1 cellular context compared by ENCODE assay signal in the genomic region with DNA sequence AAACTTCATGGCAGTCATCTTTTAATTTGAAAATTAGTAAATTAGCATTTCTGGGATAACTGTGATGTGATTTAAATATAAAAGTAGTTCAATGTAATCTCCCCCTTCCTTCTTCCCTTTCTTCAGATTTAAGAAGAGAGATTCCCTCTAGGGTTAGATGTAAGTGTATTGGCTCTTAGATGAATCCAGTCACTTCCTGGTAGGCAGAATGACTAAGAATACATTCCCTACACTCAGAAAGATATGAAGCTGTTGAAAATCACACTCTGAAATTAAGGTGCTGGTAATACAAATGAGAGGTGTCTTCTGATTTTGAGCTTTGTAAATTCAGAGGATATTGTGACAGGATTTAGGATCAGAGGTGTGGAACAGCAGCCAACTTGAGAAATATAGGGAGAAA.
TF ChIP-seq lines count a peak whose summit lies in the region.

No MANE protein-coding gene starts in this region.

TF ChIP-seq in H1, 55 proteins besides CTCF, POLR2A, EP300 and RAD21 (continued from another document):
- TF ChIP-seq, protein P1, sequence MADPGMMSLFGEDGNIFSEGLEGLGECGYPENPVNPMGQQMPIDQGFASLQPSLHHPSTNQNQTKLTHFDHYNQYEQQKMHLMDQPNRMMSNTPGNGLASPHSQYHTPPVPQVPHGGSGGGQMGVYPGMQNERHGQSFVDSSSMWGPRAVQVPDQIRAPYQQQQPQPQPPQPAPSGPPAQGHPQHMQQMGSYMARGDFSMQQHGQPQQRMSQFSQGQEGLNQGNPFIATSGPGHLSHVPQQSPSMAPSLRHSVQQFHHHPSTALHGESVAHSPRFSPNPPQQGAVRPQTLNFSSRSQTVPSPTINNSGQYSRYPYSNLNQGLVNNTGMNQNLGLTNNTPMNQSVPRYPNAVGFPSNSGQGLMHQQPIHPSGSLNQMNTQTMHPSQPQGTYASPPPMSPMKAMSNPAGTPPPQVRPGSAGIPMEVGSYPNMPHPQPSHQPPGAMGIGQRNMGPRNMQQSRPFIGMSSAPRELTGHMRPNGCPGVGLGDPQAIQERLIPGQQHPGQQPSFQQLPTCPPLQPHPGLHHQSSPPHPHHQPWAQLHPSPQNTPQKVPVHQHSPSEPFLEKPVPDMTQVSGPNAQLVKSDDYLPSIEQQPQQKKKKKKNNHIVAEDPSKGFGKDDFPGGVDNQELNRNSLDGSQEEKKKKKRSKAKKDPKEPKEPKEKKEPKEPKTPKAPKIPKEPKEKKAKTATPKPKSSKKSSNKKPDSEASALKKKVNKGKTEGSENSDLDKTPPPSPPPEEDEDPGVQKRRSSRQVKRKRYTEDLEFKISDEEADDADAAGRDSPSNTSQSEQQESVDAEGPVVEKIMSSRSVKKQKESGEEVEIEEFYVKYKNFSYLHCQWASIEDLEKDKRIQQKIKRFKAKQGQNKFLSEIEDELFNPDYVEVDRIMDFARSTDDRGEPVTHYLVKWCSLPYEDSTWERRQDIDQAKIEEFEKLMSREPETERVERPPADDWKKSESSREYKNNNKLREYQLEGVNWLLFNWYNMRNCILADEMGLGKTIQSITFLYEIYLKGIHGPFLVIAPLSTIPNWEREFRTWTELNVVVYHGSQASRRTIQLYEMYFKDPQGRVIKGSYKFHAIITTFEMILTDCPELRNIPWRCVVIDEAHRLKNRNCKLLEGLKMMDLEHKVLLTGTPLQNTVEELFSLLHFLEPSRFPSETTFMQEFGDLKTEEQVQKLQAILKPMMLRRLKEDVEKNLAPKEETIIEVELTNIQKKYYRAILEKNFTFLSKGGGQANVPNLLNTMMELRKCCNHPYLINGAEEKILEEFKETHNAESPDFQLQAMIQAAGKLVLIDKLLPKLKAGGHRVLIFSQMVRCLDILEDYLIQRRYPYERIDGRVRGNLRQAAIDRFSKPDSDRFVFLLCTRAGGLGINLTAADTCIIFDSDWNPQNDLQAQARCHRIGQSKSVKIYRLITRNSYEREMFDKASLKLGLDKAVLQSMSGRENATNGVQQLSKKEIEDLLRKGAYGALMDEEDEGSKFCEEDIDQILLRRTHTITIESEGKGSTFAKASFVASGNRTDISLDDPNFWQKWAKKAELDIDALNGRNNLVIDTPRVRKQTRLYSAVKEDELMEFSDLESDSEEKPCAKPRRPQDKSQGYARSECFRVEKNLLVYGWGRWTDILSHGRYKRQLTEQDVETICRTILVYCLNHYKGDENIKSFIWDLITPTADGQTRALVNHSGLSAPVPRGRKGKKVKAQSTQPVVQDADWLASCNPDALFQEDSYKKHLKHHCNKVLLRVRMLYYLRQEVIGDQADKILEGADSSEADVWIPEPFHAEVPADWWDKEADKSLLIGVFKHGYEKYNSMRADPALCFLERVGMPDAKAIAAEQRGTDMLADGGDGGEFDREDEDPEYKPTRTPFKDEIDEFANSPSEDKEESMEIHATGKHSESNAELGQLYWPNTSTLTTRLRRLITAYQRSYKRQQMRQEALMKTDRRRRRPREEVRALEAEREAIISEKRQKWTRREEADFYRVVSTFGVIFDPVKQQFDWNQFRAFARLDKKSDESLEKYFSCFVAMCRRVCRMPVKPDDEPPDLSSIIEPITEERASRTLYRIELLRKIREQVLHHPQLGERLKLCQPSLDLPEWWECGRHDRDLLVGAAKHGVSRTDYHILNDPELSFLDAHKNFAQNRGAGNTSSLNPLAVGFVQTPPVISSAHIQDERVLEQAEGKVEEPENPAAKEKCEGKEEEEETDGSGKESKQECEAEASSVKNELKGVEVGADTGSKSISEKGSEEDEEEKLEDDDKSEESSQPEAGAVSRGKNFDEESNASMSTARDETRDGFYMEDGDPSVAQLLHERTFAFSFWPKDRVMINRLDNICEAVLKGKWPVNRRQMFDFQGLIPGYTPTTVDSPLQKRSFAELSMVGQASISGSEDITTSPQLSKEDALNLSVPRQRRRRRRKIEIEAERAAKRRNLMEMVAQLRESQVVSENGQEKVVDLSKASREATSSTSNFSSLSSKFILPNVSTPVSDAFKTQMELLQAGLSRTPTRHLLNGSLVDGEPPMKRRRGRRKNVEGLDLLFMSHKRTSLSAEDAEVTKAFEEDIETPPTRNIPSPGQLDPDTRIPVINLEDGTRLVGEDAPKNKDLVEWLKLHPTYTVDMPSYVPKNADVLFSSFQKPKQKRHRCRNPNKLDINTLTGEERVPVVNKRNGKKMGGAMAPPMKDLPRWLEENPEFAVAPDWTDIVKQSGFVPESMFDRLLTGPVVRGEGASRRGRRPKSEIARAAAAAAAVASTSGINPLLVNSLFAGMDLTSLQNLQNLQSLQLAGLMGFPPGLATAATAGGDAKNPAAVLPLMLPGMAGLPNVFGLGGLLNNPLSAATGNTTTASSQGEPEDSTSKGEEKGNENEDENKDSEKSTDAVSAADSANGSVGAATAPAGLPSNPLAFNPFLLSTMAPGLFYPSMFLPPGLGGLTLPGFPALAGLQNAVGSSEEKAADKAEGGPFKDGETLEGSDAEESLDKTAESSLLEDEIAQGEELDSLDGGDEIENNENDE (IDR thresholded peaks at IDR 0.05; ENCODE audit: insufficient replicate concordance, low read length): no peak
- TF ChIP-seq CREB1 (IDR thresholded peaks at IDR 0.05) (no peak), SRF (IDR thresholded peaks at IDR 0.05; ENCODE audit: low read depth, low read length) (no peak), BCL11A (IDR thresholded peaks at IDR 0.05; ENCODE audit: low read depth in 2 of 2, low read length in 2 of 2) (no peak), HDAC2 (IDR thresholded peaks at IDR 0.05; ENCODE audit: borderline replicate concordance in 1 of 2, low read depth in 2 of 2, low read length in 2 of 2) (no peak), GTF2F1 (IDR thresholded peaks at IDR 0.05; ENCODE audit: borderline replicate concordance, low read depth, low read length) (no peak), SP1 (IDR thresholded peaks at IDR 0.05; ENCODE audit: low read depth, low read length) (no peak), JUN (IDR thresholded peaks at IDR 0.05; ENCODE audit: low read depth, low read length) (no peak)
